12 cellular contexts compared by ENCODE assay signal in genomic region chr7:139732471-139733167, GRCh38. TPM values are rescaled to one million over a fixed set of nuclear protein-coding genes. Genes with fewer than 3 reads are reported as not detected.
DNase-seq lines count a peak whose midpoint lies in the region; ATAC-seq, FAIRE-seq and TF ChIP-seq lines count a peak whose summit lies in the region.
"Had no signal": no experiment of that assay in that cellular context is flagged by ENCODE, and none has a peak within 500 bp of the region (broad histone marks: within the 10 kb centered on the region; RNA-seq: fewer than 3 reads in every experiment).

No MANE protein-coding gene starts in this region.

- DNase-seq in Peyer's patch = peak in 2 of 3 donors; percentile 11 to 39
- no peak for DNase-seq in endothelial cell of umbilical vein (ENCODE audit: low read depth, low spot score)
- DNase-seq in memory B cell (ENCODE audit: low spot score in 2 of 2) = no peak
- DNase-seq in tibial artery = no peak
- no peak for DNase-seq in DMS53 (lab: John Stamatoyannopoulos, UW)
- DNase-seq in mucosa of descending colon = no peak
- DNase-seq in neuronal stem cell (ENCODE audit: low spot score) = no peak
- DNase-seq: activated CD4-positive, alpha-beta T cell treated with anti-CD3 and anti-CD28 coated beads, Interleukin-2, amount 50 U/mL, for 4 hours; effector memory CD4-positive, alpha-beta T cell; stimulated activated CD4-positive, alpha-beta T cell treated with anti-CD3 and anti-CD28 coated beads, Interleukin-4, amount 100 ng/mL, for 4 hours had no signal

- H3K27me3 Mint-ChIP-seq in memory B cell = no peaks in the 10 kb centered on the region

- CTCF ChIA-PET in endothelial cell of umbilical vein (lab: Charles Lee) = interaction anchor here (0.6 to 2.3 kb wide), 8 partner anchors 8 to 270 kb away, joined by 3 to 15 read pairs (median 3); partner anchors contain the start of gene HIPK2

- H3K36me3 Mint-ChIP-seq in memory B cell = peaks cover 8% of the 10 kb centered on the region

- no peak overlapping the region for H4K91ac ChIP-seq in neuronal stem cell (ENCODE audit: low read depth, low read length, poor library complexity)

- H3K36me3 ChIP-seq in Peyer's patch (no peaks in the 10 kb centered on the region), endothelial cell of umbilical vein (ENCODE audit: control insufficient read depth in 2 of 2, extremely low read depth in 1 of 2, insufficient read depth in 2 of 2, low read length in 2 of 2) (no peaks in the 10 kb centered on the region), tibial artery (peaks cover 0 to 5% (median 0%) of the 10 kb centered on the region in 3 donors), mucosa of descending colon (ENCODE audit: low read depth) (no peaks in the 10 kb centered on the region), neuronal stem cell (replicated peaks in 1 of 2; ENCODE audit: control insufficient read depth in 2 of 2, insufficient read depth in 2 of 2, low read length in 2 of 2) (peaks cover 2 to 3% of the 10 kb centered on the region in 2 donors)

- no peak overlapping the region for H3K4me3 Mint-ChIP-seq in memory B cell
- H3K4me3 Mint-ChIP-seq: neural crest cell had no signal

- no peak overlapping the region for H2BK12ac ChIP-seq in neuronal stem cell (ENCODE audit: low read length)

- H2BK15ac ChIP-seq in neuronal stem cell (ENCODE audit: low read length) = no peak overlapping the region

- H3K79me2 ChIP-seq in endothelial cell of umbilical vein (ENCODE audit: control insufficient read depth, insufficient read depth, low read length) = peaks cover 78% of the 10 kb centered on the region

- H3K4me2 ChIP-seq in endothelial cell of umbilical vein (ENCODE audit: insufficient read depth, low read length) (peak overlapping the region; percentile 91), neuronal stem cell (ENCODE audit: insufficient read depth, low read length, poor library complexity, severe bottlenecking) (no peak overlapping the region)

- H2AFZ ChIP-seq in endothelial cell of umbilical vein (ENCODE audit: low read depth, low read length) (no peak overlapping the region), neuronal stem cell (ENCODE audit: low read length) (no peak overlapping the region)

- H3K79me1 ChIP-seq in neuronal stem cell (ENCODE audit: low read depth, low read length) = peaks cover 2% of the 10 kb centered on the region

- ATAC-seq in memory B cell (ENCODE audit: low read depth) = no peak
- no peak for ATAC-seq in mucosa of descending colon
- no peak for ATAC-seq in HG03039 (IDR thresholded peaks at IDR 0.05; ENCODE audit: unreplicated experiment)

- intact Hi-C loops in endothelial cell of umbilical vein (cut with micrococcal nuclease) (loop anchor here (1.0 to 2.0 kb wide), 2 partner anchors 31 to 44 kb away; partner anchors contain the start of gene HIPK2), tibial artery (cut with DNase I; ENCODE audit: low total_unique reads) (no loop called here), mucosa of descending colon (cut with DNase I, micrococcal nuclease) (no loop called here)

- no peak overlapping the region for H2AK5ac ChIP-seq in neuronal stem cell (ENCODE audit: low read depth, low read length)

- H3K9me3 ChIP-seq in Peyer's patch (no peaks in the 10 kb centered on the region), endothelial cell of umbilical vein (replicated peaks; ENCODE audit: control insufficient read depth, insufficient read depth, low read length) (no peaks in the 10 kb centered on the region), tibial artery (no peaks in the 10 kb centered on the region), mucosa of descending colon (no peaks in the 10 kb centered on the region), neuronal stem cell (replicated peaks in 1 of 2; ENCODE audit: control insufficient read depth in 2 of 2, insufficient read depth in 1 of 2, low read depth in 1 of 2, low read length in 2 of 2) (peaks cover 2 to 9% of the 10 kb centered on the region in 2 donors)

- BruUV-seq in endothelial cell of umbilical vein (replicated peaks; lab: Mats Ljungman, UMichigan) = no TSS peak

- peak overlapping the region; percentile 36 to 74 (median 54) for H3K27ac ChIP-seq in Peyer's patch
- peak overlapping the region; percentile 87 for H3K27ac ChIP-seq in endothelial cell of umbilical vein (ENCODE audit: insufficient read depth, low read depth, low read length)
- H3K27ac ChIP-seq in tibial artery = peak overlapping the region; percentile 91 to 96
- no peak overlapping the region for H3K27ac ChIP-seq in neuronal stem cell (replicated peaks; ENCODE audit: low read length)

- H3K18ac ChIP-seq in neuronal stem cell (ENCODE audit: low read length) = no peak overlapping the region

- no peak for FAIRE-seq in endothelial cell of umbilical vein (lab: Jason Lieb, UNC)

- no peak for TF ChIP-seq CTCF in Peyer's patch (IDR thresholded peaks at IDR 0.05)
- no peak for TF ChIP-seq CTCF in endothelial cell of umbilical vein (IDR thresholded peaks at IDR 0.05; ENCODE audit: extremely low read depth in 1 of 2, insufficient read depth in 1 of 2, low read depth in 1 of 2, low read length in 2 of 2)
- no peak for TF ChIP-seq CTCF in tibial artery (IDR thresholded peaks at IDR 0.05)
- TF ChIP-seq CTCF in mucosa of descending colon (IDR thresholded peaks at IDR 0.05) = no peak

- H3K23ac ChIP-seq in neuronal stem cell (ENCODE audit: low read depth, low read length, poor library complexity) = no peak overlapping the region

- H3K4me1 ChIP-seq in Peyer's patch (peaks cover 0 to 16% (median 9%) of the 10 kb centered on the region in 4 donors), endothelial cell of umbilical vein (ENCODE audit: control insufficient read depth, extremely low read depth, insufficient read depth, low read length) (peaks cover 53% of the 10 kb centered on the region), tibial artery (peaks cover 2 to 90% (median 70%) of the 10 kb centered on the region in 4 donors), mucosa of descending colon (ENCODE audit: low read depth) (peaks cover 17% of the 10 kb centered on the region), neuronal stem cell (ENCODE audit: control insufficient read depth in 2 of 2, insufficient read depth in 1 of 2, low read depth in 1 of 2, low read length in 2 of 2) (peaks cover 3 to 15% of the 10 kb centered on the region in 2 donors)

- dilution Hi-C loops in endothelial cell of umbilical vein (cut with MboI; ENCODE audit: extremely low pct_ligation_motif_present, low sequenced_read_pairs) = no loop called here

- H4K8ac ChIP-seq in neuronal stem cell (ENCODE audit: low read depth, low read length) = no peak overlapping the region

- no peak overlapping the region for H3K4me3 ChIP-seq in Peyer's patch
- H3K4me3 ChIP-seq in endothelial cell of umbilical vein (replicated peaks in 1 of 3; ENCODE audit: insufficient read depth in 1 of 3, low read depth in 1 of 3, low read length in 3 of 3) = no peak overlapping the region
- H3K4me3 ChIP-seq in tibial artery = peak overlapping the region; percentile 9 to 15
- no peak overlapping the region for H3K4me3 ChIP-seq in mucosa of descending colon
- H3K4me3 ChIP-seq in neuronal stem cell (ENCODE audit: low read length in 2 of 2) = no peak overlapping the region

- no peak overlapping the region for H2BK5ac ChIP-seq in neuronal stem cell (ENCODE audit: low read length)

- no peaks in the 10 kb centered on the region for H4K20me1 ChIP-seq in endothelial cell of umbilical vein (replicated peaks; ENCODE audit: control insufficient read depth, extremely low read depth, insufficient read depth, low read length)

- H3K27ac Mint-ChIP-seq in memory B cell = peak overlapping the region; percentile 91

- H2BK120ac ChIP-seq in neuronal stem cell (ENCODE audit: low read depth, low read length) = no peak overlapping the region

- no CpG with 5 or more reads among the region's 2 CpGs for WGBS in neuronal stem cell (ENCODE audit: extremely low coverage in 2 of 2, insufficient read length in 2 of 2, insufficient replicate concordance in 1 of 2), 2 donors

- POLR2A ChIA-PET in endothelial cell of umbilical vein (lab: Charles Lee) = interaction anchor here (0.5 kb wide), 1 partner anchor 40 kb away, joined by 5 read pairs; no protein-coding TSS in a partner anchor

- peaks cover 33% of the 10 kb centered on the region for H3K4me1 Mint-ChIP-seq in memory B cell

- H3K14ac ChIP-seq in neuronal stem cell (ENCODE audit: low read length) = no peak overlapping the region

- H3K4ac ChIP-seq in neuronal stem cell (ENCODE audit: low read length) = no peak overlapping the region

- no peaks in the 10 kb centered on the region for H3K9me3 Mint-ChIP-seq in memory B cell

- TF ChIP-seq POLR2A in Peyer's patch (IDR thresholded peaks at IDR 0.05) (no peak), endothelial cell of umbilical vein (IDR thresholded peaks at IDR 0.05; ENCODE audit: low read depth, low read length) (no peak)

- peak overlapping the region; percentile 81 for H3K9ac ChIP-seq in endothelial cell of umbilical vein (replicated peaks; ENCODE audit: extremely low read depth, insufficient read depth, low read length)
- no peak overlapping the region for H3K9ac ChIP-seq in neuronal stem cell (ENCODE audit: low read depth, low read length, poor library complexity)

- H3K27me3 ChIP-seq in Peyer's patch (no peaks in the 10 kb centered on the region), endothelial cell of umbilical vein (ENCODE audit: control insufficient read depth in 2 of 2, insufficient read depth in 2 of 2, low read length in 2 of 2) (no peaks in the 10 kb centered on the region), tibial artery (no peaks in the 10 kb centered on the region), neuronal stem cell (ENCODE audit: control insufficient read depth in 3 of 3, insufficient read depth in 3 of 3, low read depth in 1 of 3, low read length in 3 of 3) (no peaks in the 10 kb centered on the region)

- no peaks in the 10 kb centered on the region for H3K9me1 ChIP-seq in endothelial cell of umbilical vein (replicated peaks; ENCODE audit: control insufficient read depth, extremely low read depth, insufficient read depth, low read length)

TF ChIP-seq in endothelial cell of umbilical vein, 7 proteins besides CTCF, POLR2A, EP300 and RAD21:
- TF ChIP-seq GATA2 (IDR thresholded peaks at IDR 0.05; ENCODE audit: insufficient read depth, insufficient read length, low read depth, low read length) (peak; percentile 5), POLR2AphosphoS5 (IDR thresholded peaks at IDR 0.05; ENCODE audit: insufficient read depth, low read depth, low read length) (no peak)

RNA-seq across cellular contexts. Expression of gene HIPK2, which starts 45.2 kb away (rescaled TPM):
- total RNA-seq in Peyer's patch (10 to 100 TPM; 16.6 to 60.2 (median 35.1) TPM), endothelial cell of umbilical vein (40.3 and 43.8 TPM in 2 replicates), mucosa of descending colon (10 to 100 TPM; 29.9 to 63.6 (median 39.9) TPM)
- 8.9 and 9.0 TPM in 2 replicates for polyA plus RNA-seq in endothelial cell of umbilical vein
- polyA plus RNA-seq in endothelial cell of umbilical vein (2011; cell fraction: cytosol; rRNA removed) = 12.7 and 15.0 TPM in 2 replicates
- polyA plus RNA-seq in endothelial cell of umbilical vein (2011; cell fraction: nucleus; rRNA removed) = 23.5 and 25.3 TPM in 2 replicates
- 9.0 and 12.6 TPM in 2 replicates for polyA plus RNA-seq in endothelial cell of umbilical vein (2012)
- 28.5 and 31.7 TPM in 2 replicates for polyA minus RNA-seq in endothelial cell of umbilical vein
- 4.3 TPM for polyA minus RNA-seq in endothelial cell of umbilical vein (2011; cell fraction: cytosol; rRNA and poly(A)+ RNA removed)
- 32.3 and 33.9 TPM in 2 replicates for polyA minus RNA-seq in endothelial cell of umbilical vein (2011; cell fraction: nucleus; rRNA and poly(A)+ RNA removed)
- polyA plus RNA-seq in neuronal stem cell (2013, experiment 1 of 2) = 23.0 TPM
- polyA plus RNA-seq in neuronal stem cell (2013, experiment 2 of 2) = 24.8 TPM

Comparison
In these comparisons a context has a peak if more than half of its experiments do, and no peak if none do; other contexts are left out.
1. DNase-seq: peak in Peyer's patch (2 of 3); none in endothelial cell of umbilical vein (single experiment), memory B cell (0 of 2), tibial artery (0 of 2), DMS53 (single experiment), mucosa of descending colon (0 of 3) and neuronal stem cell (single experiment).
2. H3K4me3 ChIP-seq: peak in tibial artery (2 of 2); none in Peyer's patch (0 of 4), endothelial cell of umbilical vein (0 of 3), mucosa of descending colon (single experiment) and neuronal stem cell (0 of 2).